ENCODE assay signal across 8 cellular contexts in the genomic region with DNA sequence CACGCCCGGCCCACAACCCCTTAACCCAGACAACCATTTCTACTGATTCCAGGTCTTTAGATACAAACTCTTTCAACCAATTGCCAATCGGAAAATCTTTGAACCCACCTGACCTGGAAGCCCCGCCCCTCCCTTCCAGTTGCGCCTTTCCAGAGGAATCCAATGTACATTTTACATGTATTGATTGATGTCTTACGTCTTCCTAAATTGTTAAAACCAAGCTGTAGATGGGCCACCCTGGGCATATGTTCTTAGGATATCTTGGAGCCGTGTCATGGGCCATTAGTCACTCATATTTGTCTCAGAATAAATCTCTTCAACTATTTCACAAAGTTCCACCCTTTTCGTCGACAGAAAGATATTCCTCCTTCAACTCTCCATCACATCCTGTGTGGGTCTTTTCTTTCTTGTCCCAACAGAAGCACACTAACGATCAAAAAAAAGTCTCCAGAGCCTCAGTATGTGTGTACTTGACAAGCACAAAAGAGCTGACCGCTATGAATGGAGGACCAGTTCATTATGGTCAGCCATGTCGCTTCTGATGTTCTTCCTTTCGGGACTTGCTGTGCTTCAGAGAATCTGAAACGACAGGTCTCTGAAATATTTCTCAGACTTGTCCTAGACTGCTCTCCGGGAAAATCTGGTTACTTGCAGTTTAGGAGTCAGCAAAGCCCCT. TPM values are rescaled to one million over a fixed set of nuclear protein-coding genes. Genes with fewer than 3 reads are reported as not detected.
DNase-seq lines count a peak whose midpoint lies in the region; ATAC-seq and TF ChIP-seq lines count a peak whose summit lies in the region.

No MANE protein-coding gene starts in this region.

- TF ChIP-seq CTCF in foreskin keratinocyte (conservative IDR thresholded peaks at IDR 0.05), result no peak

- H3K27ac ChIP-seq in SK-N-MC (peak overlapping the region; percentile 49; the same call in 1 of the 2 replicates), foreskin keratinocyte (no peak overlapping the region)

- peak; percentile 1 for ATAC-seq in foreskin keratinocyte

- peak; percentile 18 for DNase-seq in HCEC 1CT
- no peak for DNase-seq in SK-N-MC (ENCODE audit: low read depth, low spot score)
- DNase-seq in foreskin keratinocyte, result no peak
- no peak for DNase-seq in skeletal muscle cell (ENCODE audit: low read depth)
- DNase-seq in GDM1 (lab: John Stamatoyannopoulos, UW), result no peak
- DNase-seq in CD1c-positive myeloid dendritic cell (ENCODE audit: extremely low spot score), result no peak
- DNase-seq in NCI-H2029 (lab: John Stamatoyannopoulos, UW), result no peak

- H3K27me3 ChIP-seq in foreskin keratinocyte, result no peaks in the 10 kb centered on the region

- H3K9me3 ChIP-seq in SK-N-MC (ENCODE audit: low read depth, low read length), result 0 out of 2 replicates have a peak, but pooled peaks cover 6% of the 10 kb centered on the region

- H3K4me3 ChIP-seq in GM08714 (ENCODE audit: low read length) (peak overlapping the region; percentile 81), SK-N-MC (peak overlapping the region; percentile 96), skeletal muscle cell (ENCODE audit: low read depth, low read length) (peak overlapping the region; percentile 78)

- peak overlapping the region; percentile 72 for H3K9ac ChIP-seq in SK-N-MC (ENCODE audit: insufficient read length)

- H3K4me1 ChIP-seq in foreskin keratinocyte, result peaks cover 10% of the 10 kb centered on the region

- peaks cover 29% of the 10 kb centered on the region for H3K36me3 ChIP-seq in SK-N-MC (ENCODE audit: insufficient read depth, low read length)

RNA-seq across cellular contexts. Expression of gene ZNF749, which starts 0.6 kb away (rescaled TPM):
- total RNA-seq in foreskin keratinocyte, result 12.0 and 13.9 TPM in 2 replicates
- 2.2 and 11.3 TPM in 2 replicates for polyA plus RNA-seq in foreskin keratinocyte

RNA-seq across cellular contexts. Expression of gene VN1R1, which starts 22.4 kb away (rescaled TPM):
- total RNA-seq in foreskin keratinocyte, result 0.14 and 0.18 TPM in 2 replicates
- polyA plus RNA-seq in foreskin keratinocyte, result 0.03 and 0.09 TPM in 2 replicates

RNA-seq across cellular contexts. Expression of gene ZNF17, which starts 23.6 kb away (rescaled TPM):
- total RNA-seq in foreskin keratinocyte, result 5.6 and 6.2 TPM in 2 replicates
- polyA plus RNA-seq in foreskin keratinocyte, result 1.4 and 1.9 TPM in 2 replicates

RNA-seq across cellular contexts. Expression of gene ZNF772, which starts 42.8 kb away (rescaled TPM):
- 9.1 and 10.9 TPM in 2 replicates for total RNA-seq in foreskin keratinocyte
- 1.4 TPM in 2 replicates for polyA plus RNA-seq in foreskin keratinocyte

RNA-seq across cellular contexts. Expression of gene ZNF548, which starts 44.9 kb away (rescaled TPM):
- 8.7 and 9.3 TPM in 2 replicates for total RNA-seq in foreskin keratinocyte
- 1.6 and 2.3 TPM in 2 replicates for polyA plus RNA-seq in foreskin keratinocyte
